22 cellular contexts compared by ENCODE assay signal in the genomic region with DNA sequence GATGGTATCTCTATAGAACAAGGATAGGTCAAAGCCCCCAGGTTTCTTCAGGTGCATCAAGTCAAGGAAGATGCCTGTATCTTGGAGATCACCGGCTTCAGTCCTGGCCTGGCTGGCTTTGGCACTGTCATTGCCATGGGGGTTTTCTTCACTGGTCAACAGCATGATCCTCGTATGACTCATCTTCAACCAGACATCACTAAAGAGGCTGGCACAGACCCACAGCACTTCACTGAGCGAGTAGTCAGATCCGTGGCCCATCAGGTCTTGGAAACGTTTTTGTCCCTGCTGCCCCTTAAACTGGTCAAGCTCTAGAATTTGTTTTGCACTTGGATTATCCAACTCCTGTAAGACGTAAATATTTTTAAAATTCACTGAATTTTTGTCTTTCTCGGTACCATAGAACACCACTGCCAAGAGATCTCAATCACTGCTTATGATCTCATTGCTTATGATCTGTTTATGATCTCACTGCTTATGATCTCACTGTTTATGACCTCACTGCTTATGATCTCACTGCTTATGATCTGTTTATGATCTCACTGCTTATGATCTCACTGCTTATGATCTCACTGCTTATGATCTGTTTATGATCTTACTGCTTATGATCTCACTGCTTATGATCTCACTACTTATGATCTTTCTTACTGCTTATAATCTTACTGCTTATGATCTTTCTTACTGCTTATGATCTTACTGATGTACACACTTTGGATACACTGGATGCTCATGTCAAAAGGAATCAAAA.
DNase-seq lines count a peak whose midpoint lies in the region; ATAC-seq and TF ChIP-seq lines count a peak whose summit lies in the region.
"Had no signal": no experiment of that assay in that cellular context is flagged by ENCODE, and none has a peak within 500 bp of the region (broad histone marks: within the 10 kb centered on the region; RNA-seq: fewer than 3 reads in every experiment).

No MANE protein-coding gene starts in this region.

- H3K14ac ChIP-seq in IMR-90 (replicated peaks; ENCODE audit: low read depth, low read length), result no peak overlapping the region

- no peaks in the 10 kb centered on the region for H3K9me3 ChIP-seq in IMR-90 (ENCODE audit: control insufficient read depth, insufficient read depth, low read length)
- H3K9me3 ChIP-seq: lower lobe of right lung, psoas muscle, SJSA1, tibial artery had no signal

- no peak overlapping the region for H2AFZ ChIP-seq in IMR-90 (replicated peaks; ENCODE audit: low read length, poor library complexity)

- no peak overlapping the region for H2BK120ac ChIP-seq in IMR-90 (ENCODE audit: low read depth, low read length)

- H3K79me1 ChIP-seq in IMR-90 (ENCODE audit: low read depth in 1 of 2, low read length in 2 of 2), result no peaks in the 10 kb centered on the region

- BruUV-seq in IMR-90 (replicated peaks; lab: Mats Ljungman, UMichigan), result no TSS peak

- no peak overlapping the region for H2BK20ac ChIP-seq in IMR-90 (ENCODE audit: low read depth, low read length)

- no peak overlapping the region for H3K18ac ChIP-seq in IMR-90 (ENCODE audit: low read depth, low read length)

- H3K27me3 ChIP-seq in IMR-90 (ENCODE audit: control insufficient read depth, insufficient read depth, low read length) (peaks cover 19% of the 10 kb centered on the region), brain microvascular endothelial cell (replicated peaks) (no peaks in the 10 kb centered on the region)
- H3K27me3 ChIP-seq: SJSA1, tibial artery had no signal

- 91% methylated on average over 4 of the region's 7 CpGs; no CpG with 5 or more reads in 1 of the 2 experiments for WGBS in IMR-90 (ENCODE audit: extremely low coverage in 2 of 2, insufficient read length in 1 of 2), 2 experiments

- H3K4me3 ChIP-seq in IMR-90 (ENCODE audit: insufficient read depth, low read depth, low read length), result no peak overlapping the region
- H3K4me3 ChIP-seq in brain microvascular endothelial cell (ENCODE audit: low read depth, low read length), result no peak overlapping the region
- H3K4me3 ChIP-seq: lower lobe of right lung, psoas muscle, SJSA1, tibial artery had no signal

- CTCF ChIA-PET in IMR-90 (lab: Yijun Ruan, JAX), result no interaction called here

- intact Hi-C loops in IMR-90 (cut with micrococcal nuclease), result no loop called here

- H3K56ac ChIP-seq in IMR-90 (ENCODE audit: extremely low read depth, insufficient read depth, low read length), result no peak overlapping the region

- POLR2A ChIA-PET in IMR-90 (lab: Charles Lee; ENCODE audit: unreplicated experiment), result no interaction called here

- no peak overlapping the region for H3K4me2 ChIP-seq in IMR-90 (ENCODE audit: low read depth, low read length)

- H3K4me1 ChIP-seq in IMR-90 (ENCODE audit: control insufficient read depth, insufficient read depth, low read length), result no peaks in the 10 kb centered on the region
- H3K4me1 ChIP-seq: lower lobe of right lung, psoas muscle, SJSA1 had no signal

- H3K27ac ChIP-seq in IMR-90 (ENCODE audit: insufficient read depth, low read length) (no peak overlapping the region), brain microvascular endothelial cell (no peak overlapping the region)
- H3K27ac ChIP-seq: epithelial cell of prostate, lower lobe of right lung, psoas muscle, SJSA1, tibial artery had no signal

- H2BK5ac ChIP-seq in IMR-90 (ENCODE audit: low read depth, low read length, poor library complexity, severe bottlenecking), result no peak overlapping the region

- no peak overlapping the region for H4K8ac ChIP-seq in IMR-90 (ENCODE audit: low read depth in 2 of 2, low read length in 2 of 2)

- no peak overlapping the region for H4K5ac ChIP-seq in IMR-90 (ENCODE audit: low read depth, low read length)

- no peaks in the 10 kb centered on the region for H4K20me1 ChIP-seq in IMR-90 (ENCODE audit: insufficient read depth, low read length)

- H3K4ac ChIP-seq in IMR-90 (ENCODE audit: low read depth, low read length), result no peak overlapping the region

- H2AK9ac ChIP-seq in IMR-90 (replicated peaks; ENCODE audit: low read depth, low read length, poor library complexity), result no peak overlapping the region

- no peak overlapping the region for H2BK15ac ChIP-seq in IMR-90 (ENCODE audit: low read depth, low read length)

- H4K91ac ChIP-seq in IMR-90 (ENCODE audit: insufficient read depth, low read depth, low read length), result no peak overlapping the region

- TF ChIP-seq CTCF in IMR-90 (conservative IDR thresholded peaks at IDR 0.05; ENCODE audit: low read depth, low read length) (no peak), brain microvascular endothelial cell (IDR thresholded peaks at IDR 0.05; ENCODE audit: low read depth, low read length, missing control alignments) (no peak)

- no peaks in the 10 kb centered on the region for H3K9me1 ChIP-seq in IMR-90 (ENCODE audit: insufficient read depth, low read length)

- H2AK5ac ChIP-seq in IMR-90 (ENCODE audit: low read depth, low read length), result no peak overlapping the region

- H3K9ac ChIP-seq in IMR-90 (ENCODE audit: low read depth, low read length), result no peak overlapping the region

- no peaks in the 10 kb centered on the region for H3K36me3 ChIP-seq in IMR-90 (ENCODE audit: control insufficient read depth, insufficient read depth, low read length)
- H3K36me3 ChIP-seq in brain microvascular endothelial cell (replicated peaks), result no peaks in the 10 kb centered on the region
- H3K36me3 ChIP-seq: lower lobe of right lung, SJSA1, tibial artery had no signal

- no peak for TF ChIP-seq POLR2A in IMR-90 (IDR thresholded peaks at IDR 0.05; ENCODE audit: low read depth, low read length)

- no peak for TF ChIP-seq RAD21 in IMR-90 (IDR thresholded peaks at IDR 0.05; ENCODE audit: low read length)

- DNase-seq in EL (peak; percentile 41), IMR-90 (peak; percentile 6), brain microvascular endothelial cell (peak; percentile 23), kidney tubule cell (ENCODE audit: low spot score) (peak; percentile 21)
- DNase-seq: activated CD4-positive, CD25-positive, alpha-beta regulatory T cell treated with anti-CD3 and anti-CD28 coated beads, Interleukin-2, amount 50 U/mL, for 72 hours; AML-193; glutamatergic neuron; H7; lower lobe of right lung; NCI-H2081 treated with DMSO at 0.1 percent for 48 hours; NCI-H510A treated with DMSO at 0.1 percent for 48 hours; psoas muscle; stimulated activated naive B cell treated with anti-CD40 and anti-IgM and Interleukin-4, amounts not matched to agents 10 μg/mL and 1 μg/mL and 100 μg/mL, for 72 hours; T-helper 9 cell; tibial artery had no signal

- ATAC-seq in IMR-90 (ENCODE audit: low read depth) (no peak), HG03135 (IDR thresholded peaks at IDR 0.05; ENCODE audit: unreplicated experiment) (no peak), GM21381 (IDR thresholded peaks at IDR 0.05; ENCODE audit: unreplicated experiment) (no peak), HG03378 (IDR thresholded peaks at IDR 0.05; ENCODE audit: unreplicated experiment) (no peak), HG03432 (IDR thresholded peaks at IDR 0.05; ENCODE audit: unreplicated experiment) (no peak)
- ATAC-seq: lower lobe of right lung; natural killer cell treated with Interleukin-12 subunit alpha and Interleukin-12 subunit beta and Interleukin-15 and Interleukin-18, amount 100 ng/mL, for 72 hours; psoas muscle; stimulated activated naive B cell treated with anti-CD40 and anti-IgM and Interleukin-4, amounts not matched to agents 10 μg/mL and 1 μg/mL and 100 μg/mL, for 72 hours had no signal

- no peak overlapping the region for H3K23ac ChIP-seq in IMR-90 (ENCODE audit: low read depth, low read length)

- in situ Hi-C loops in IMR-90 (cut with MboI; ENCODE audit: low sequenced_read_pairs) (no loop called here), brain microvascular endothelial cell (cut with HindIII; ENCODE audit: low pct_ligation_motif_present, low sequenced_read_pairs) (no loop called here)

- dilution Hi-C loops in IMR-90 (cut with HindIII; ENCODE audit: low sequenced_read_pairs, unreplicated experiment), result no loop called here

TF ChIP-seq in IMR-90, 13 proteins besides CTCF, POLR2A, EP300 and RAD21:
- no peak for TF ChIP-seq RCOR1 (IDR thresholded peaks at IDR 0.05; ENCODE audit: insufficient replicate concordance, low read length)
- no peak for TF ChIP-seq CHD1 (IDR thresholded peaks at IDR 0.05; ENCODE audit: low read depth, low read length)
- TF ChIP-seq CEBPB (IDR thresholded peaks at IDR 0.05; ENCODE audit: low read depth, low read length), result no peak
- TF ChIP-seq MXI1 (IDR thresholded peaks at IDR 0.05; ENCODE audit: borderline replicate concordance, low read depth, low read length), result no peak
- TF ChIP-seq NFE2L2 (IDR thresholded peaks at IDR 0.05; ENCODE audit: low read depth, low read length), result no peak
- no peak for TF ChIP-seq BHLHE40 (IDR thresholded peaks at IDR 0.05; ENCODE audit: low read depth, low read length)
- TF ChIP-seq, protein P1, sequence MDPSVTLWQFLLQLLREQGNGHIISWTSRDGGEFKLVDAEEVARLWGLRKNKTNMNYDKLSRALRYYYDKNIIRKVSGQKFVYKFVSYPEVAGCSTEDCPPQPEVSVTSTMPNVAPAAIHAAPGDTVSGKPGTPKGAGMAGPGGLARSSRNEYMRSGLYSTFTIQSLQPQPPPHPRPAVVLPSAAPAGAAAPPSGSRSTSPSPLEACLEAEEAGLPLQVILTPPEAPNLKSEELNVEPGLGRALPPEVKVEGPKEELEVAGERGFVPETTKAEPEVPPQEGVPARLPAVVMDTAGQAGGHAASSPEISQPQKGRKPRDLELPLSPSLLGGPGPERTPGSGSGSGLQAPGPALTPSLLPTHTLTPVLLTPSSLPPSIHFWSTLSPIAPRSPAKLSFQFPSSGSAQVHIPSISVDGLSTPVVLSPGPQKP (IDR thresholded peaks at IDR 0.05; ENCODE audit: borderline replicate concordance, low read depth, low read length), result no peak
- no peak for TF ChIP-seq USF2 (IDR thresholded peaks at IDR 0.05; ENCODE audit: low read depth, low read length)
- TF ChIP-seq FOS (IDR thresholded peaks at IDR 0.05; ENCODE audit: low read depth, low read length), result no peak
- no peak for TF ChIP-seq MAFK (IDR thresholded peaks at IDR 0.05; ENCODE audit: low read depth, low read length)
